8 cellular contexts compared by ENCODE assay signal in genomic region chr3:129490273-129490675, GRCh38. TPM values are rescaled to one million over a fixed set of nuclear protein-coding genes. Genes with fewer than 3 reads are reported as not detected.
DNase-seq lines count a peak whose midpoint lies in the region; ATAC-seq and TF ChIP-seq lines count a peak whose summit lies in the region.

No MANE protein-coding gene starts in this region.

- no peaks in the 10 kb centered on the region for H3K27me3 ChIP-seq in ascending aorta
- H3K27me3 ChIP-seq in right atrium auricular region, result no peaks in the 10 kb centered on the region
- H3K27me3 ChIP-seq in psoas muscle (ENCODE audit: insufficient read depth in 3 of 3, low read length in 2 of 3), result no peaks in the 10 kb centered on the region

- H3K4me1 ChIP-seq in ascending aorta (peaks cover 17 to 34% of the 10 kb centered on the region in 2 donors), right atrium auricular region (peaks cover 0 to 39% of the 10 kb centered on the region in 2 donors), psoas muscle (peaks cover 39% of the 10 kb centered on the region)

- 19 to 20% (median 20%) methylated on average over 5 of the region's 5 CpGs for WGBS in psoas muscle, 3 donors

- TF ChIP-seq CTCF in ascending aorta (IDR thresholded peaks at IDR 0.05), result peak; percentile 83 to 87 (median 87)
- TF ChIP-seq CTCF in right atrium auricular region (IDR thresholded peaks at IDR 0.05), result peak; percentile 86 to 91
- peak; percentile 88 for TF ChIP-seq CTCF in psoas muscle (IDR thresholded peaks at IDR 0.05)

- ATAC-seq in psoas muscle (peak; percentile 87), GM19455 (IDR thresholded peaks at IDR 0.05; ENCODE audit: unreplicated experiment) (no peak)

- DNase-seq in ELF-1 (ENCODE audit: low read depth, low spot score) (peak; percentile 91), HCEC 1CT (peak; percentile 93), NCI-H1105 (lab: John Stamatoyannopoulos, UW) (peak; percentile 76), SW 1271 (lab: John Stamatoyannopoulos, UW) (peak; percentile 36 to 76), ascending aorta (ENCODE audit: low spot score in 2 of 2) (peak; percentile 83 to 93), right atrium auricular region (ENCODE audit: low spot score) (peak; percentile 94), psoas muscle (peak; percentile 81 to 88)

- H3K27ac ChIP-seq in ascending aorta, result peak overlapping the region; percentile 86 to 90
- H3K27ac ChIP-seq in right atrium auricular region, result peak overlapping the region; percentile 80 to 85
- H3K27ac ChIP-seq in psoas muscle, result peak overlapping the region; percentile 72

- H3K36me3 ChIP-seq in ascending aorta (peaks cover 12 to 19% of the 10 kb centered on the region in 2 donors), right atrium auricular region (peaks cover 26% of the 10 kb centered on the region), psoas muscle (ENCODE audit: insufficient read depth in 1 of 2, low read depth in 1 of 2) (peaks cover 0 to 3% of the 10 kb centered on the region in 2 donors)

- H3K4me3 ChIP-seq in ascending aorta (no peak overlapping the region), right atrium auricular region (no peak overlapping the region), psoas muscle (no peak overlapping the region)

- intact Hi-C loops in ascending aorta (cut with DNase I) (loop anchor here (2.0 kb wide), 5 partner anchors 71 to 445 kb away; partner anchors contain the start of gene PLXND1), psoas muscle (cut with DNase I) (loop anchor here (1.0 to 5.0 kb wide), 5 partner anchors 117 to 443 kb away; partner anchors contain the start of gene PLXND1 (in 1 of the 2))

- H3K9me3 ChIP-seq in ascending aorta, result no peaks in the 10 kb centered on the region
- no peaks in the 10 kb centered on the region for H3K9me3 ChIP-seq in right atrium auricular region
- no peaks in the 10 kb centered on the region for H3K9me3 ChIP-seq in psoas muscle

RNA-seq across cellular contexts. Expression of gene RHO, which starts 38.2 kb away (rescaled TPM):
- not detected for total RNA-seq in ascending aorta
- not detected for total RNA-seq in right atrium auricular region
- total RNA-seq in psoas muscle, result not detected
- under 1 TPM in 1 of 3 donors, not detected in 2; 0.01 TPM for polyA plus RNA-seq in psoas muscle

RNA-seq across cellular contexts. Expression of gene IFT122, which starts 50.2 kb away (rescaled TPM):
- total RNA-seq in ascending aorta (51.1 TPM), right atrium auricular region (10 to 100 TPM; 18.5 to 36.9 TPM), psoas muscle (1 to 10 TPM; 4.5 to 7.3 (median 5.7) TPM)
- 1 to 10 TPM; 2.3 to 4.3 (median 3.2) TPM for polyA plus RNA-seq in psoas muscle

RNA-seq across cellular contexts. Expression of gene MBD4, which starts 50.5 kb away (rescaled TPM):
- total RNA-seq in ascending aorta, result 57.6 TPM
- total RNA-seq in right atrium auricular region, result 10 to 100 TPM; 17.8 to 26.4 TPM
- total RNA-seq in psoas muscle, result 10 to 100 TPM; 16.0 to 23.1 (median 19.9) TPM
- 10 to 100 TPM; 17.9 to 30.4 (median 18.1) TPM for polyA plus RNA-seq in psoas muscle

RNA-seq across cellular contexts. Expression of gene H1-8, which starts 52.7 kb away (rescaled TPM):
- total RNA-seq in ascending aorta (not detected), right atrium auricular region (not detected), psoas muscle (not detected)
- not detected for polyA plus RNA-seq in psoas muscle
